Comparison of ENCODE assay signal across 9 cellular contexts in genomic region chr7:158973440-158973839, GRCh38.
A peak's percentile ranks its signal among the peaks of the same experiment; 100 is the strongest.
DNase-seq lines count a peak whose midpoint lies in the region; ATAC-seq, FAIRE-seq and TF ChIP-seq lines count a peak whose summit lies in the region.
"Had no signal": no experiment of that assay in that cellular context is flagged by ENCODE, and none has a peak within 500 bp of the region (broad histone marks: within the 10 kb centered on the region; RNA-seq: fewer than 3 reads in every experiment).

No MANE protein-coding gene starts in this region.

- no peaks in the 10 kb centered on the region for H3K4me1 ChIP-seq in pancreas

- H3K27ac ChIP-seq in coronary artery, result no peak overlapping the region
- no peak overlapping the region for H3K27ac ChIP-seq in pancreas

- POLR2A ChIA-PET in T-cell (lab: Charles Lee), result no interaction called here

- CTCF ChIA-PET in T-cell (lab: Charles Lee), result interaction anchor here (0.7 to 1.0 kb wide), 4 partner anchors 9 to 275 kb away, joined by 3 to 6 read pairs (median 5); partner anchors contain the start of gene NCAPG2 (in 1 of the 2)

- H3K4me3 Mint-ChIP-seq in T-cell, result no peak overlapping the region

- ATAC-seq in T-cell (replicated peaks in 1 of 4), result peak in 3 of 4 experiments; percentile 22 to 59 (median 49)
- peak in 3 of 4 donors; percentile 45 to 79 (median 58) for ATAC-seq in pancreas
- ATAC-seq in HG02678 (IDR thresholded peaks at IDR 0.05; ENCODE audit: unreplicated experiment), result no peak
- ATAC-seq in HG03442 (IDR thresholded peaks at IDR 0.05; ENCODE audit: unreplicated experiment), result no peak
- no peak for ATAC-seq in HG03039 (IDR thresholded peaks at IDR 0.05; ENCODE audit: unreplicated experiment)

- H3K27me3 ChIP-seq in pancreas, result no peaks in the 10 kb centered on the region

- no peak for FAIRE-seq in pancreas (lab: Jason Lieb, UNC)
- FAIRE-seq: colon had no signal

- peaks cover 12 to 21% (median 21%) of the 10 kb centered on the region in 3 donors for H3K4me1 Mint-ChIP-seq in T-cell

- H3K36me3 Mint-ChIP-seq in T-cell, result peaks cover under 1% of the 10 kb centered on the region

- no peak overlapping the region for H3K27ac Mint-ChIP-seq in T-cell

- intact Hi-C loops in pancreas (cut with DNase I), result no loop called here

- no peaks in the 10 kb centered on the region for H3K36me3 ChIP-seq in pancreas

- H3K4me3 ChIP-seq in GM12875 (ENCODE audit: low read depth, low read length), result no peak overlapping the region
- no peak overlapping the region for H3K4me3 ChIP-seq in coronary artery
- H3K4me3 ChIP-seq in pancreas, result no peak overlapping the region

- H3K27me3 Mint-ChIP-seq in T-cell, result peaks cover 0 to 4% of the 10 kb centered on the region in 2 donors

- 55 to 60% methylated on average over 39 to 43 of the region's 43 CpGs for WGBS in pancreas, 2 donors

- TF ChIP-seq CTCF in GM12875 (IDR thresholded peaks at IDR 0.05; ENCODE audit: borderline replicate concordance, insufficient read depth, low read depth, low read length) (peak; percentile 35; the same call in 1 of the 2 replicates), coronary artery (IDR thresholded peaks at IDR 0.05) (peak; percentile 25), pancreas (IDR thresholded peaks at IDR 0.05) (no peak)

- H3K9me3 ChIP-seq in pancreas, result no peaks in the 10 kb centered on the region

- peak in 28 of 34 experiments; percentile 18 to 77 (median 41) for DNase-seq in T-cell
- DNase-seq in coronary artery (ENCODE audit: low spot score), result no peak
- DNase-seq in pancreas, result peak in 2 of 6 donors; percentile 60 to 74
- DNase-seq in NCI-H146 (lab: John Stamatoyannopoulos, UW), result no peak

- peaks cover under 1 to 12% (median 4%) of the 10 kb centered on the region in 3 donors for H3K9me3 Mint-ChIP-seq in T-cell

Comparison
In these comparisons a context has a peak if more than half of its experiments do, and no peak if none do; other contexts are left out.
1. CTCF ChIP-seq: peak in GM12875 (single experiment) and coronary artery (single experiment); none in pancreas (0 of 4).
2. ATAC-seq: peak in T-cell (3 of 4) and pancreas (3 of 4); none in HG02678 (single experiment), HG03442 (single experiment) and HG03039 (single experiment).
3. DNase-seq: peak in T-cell (28 of 34); none in coronary artery (single experiment) and NCI-H146 (single experiment).